Comparison of ENCODE assay signal across 9 cellular contexts in the genomic region with DNA sequence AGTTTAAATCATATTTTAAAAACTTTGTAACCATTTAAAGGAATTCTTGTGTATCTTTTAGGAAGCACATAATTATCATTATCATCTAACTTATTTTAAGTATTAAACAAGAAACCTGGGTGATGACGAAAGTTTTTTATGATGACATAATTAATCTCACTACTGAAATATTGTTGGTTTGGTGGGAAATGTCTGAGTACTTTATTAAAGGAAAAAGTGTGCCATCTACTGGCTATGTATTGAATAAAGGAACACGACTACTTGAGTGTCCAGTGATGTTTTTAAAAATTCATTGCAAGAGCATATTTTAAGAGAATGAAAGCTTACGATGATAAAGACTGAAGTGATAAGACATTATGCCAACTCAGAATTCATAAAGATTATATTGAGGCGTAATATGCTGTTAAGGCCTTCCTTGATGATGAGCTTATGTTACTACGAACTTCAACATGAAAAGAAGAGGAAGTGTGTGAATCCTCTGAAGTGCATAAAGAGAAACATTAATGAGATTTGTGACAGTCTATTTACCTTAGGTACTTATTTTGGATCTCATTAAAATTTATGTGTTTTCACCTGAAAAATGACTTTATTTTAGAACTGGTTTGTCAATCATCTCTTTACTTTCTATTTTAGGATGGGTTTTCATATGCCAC. TPM values are rescaled to one million over a fixed set of nuclear protein-coding genes. Genes with fewer than 3 reads are reported as not detected.
A peak's percentile ranks its signal among the peaks of the same experiment; 100 is the strongest.
DNase-seq lines count a peak whose midpoint lies in the region; ATAC-seq and TF ChIP-seq lines count a peak whose summit lies in the region.
"Had no signal": no experiment of that assay in that cellular context is flagged by ENCODE, and none has a peak within 500 bp of the region (broad histone marks: within the 10 kb centered on the region; RNA-seq: fewer than 3 reads in every experiment).

No MANE protein-coding gene starts in this region.

- TF ChIP-seq CTCF in fibroblast of pulmonary artery (IDR thresholded peaks at IDR 0.05; ENCODE audit: low read length, missing control alignments) (peak; percentile 50), progenitor cell of endocrine pancreas (IDR thresholded peaks at IDR 0.05; ENCODE audit: unreplicated experiment) (peak; percentile 57), WTC11 (IDR thresholded peaks at IDR 0.05) (no peak; the same call in 1 of the 2 replicates)

- no peak overlapping the region for H3K4me3 ChIP-seq in fibroblast of pulmonary artery (replicated peaks; ENCODE audit: low read depth, low read length)

- H3K36me3 Mint-ChIP-seq in progenitor cell of endocrine pancreas (ENCODE audit: insufficient read depth) (peaks cover 6% of the 10 kb centered on the region), WTC11 (0 out of 2 replicates have a peak, but pooled peaks cover 4% of the 10 kb centered on the region)

- no peak overlapping the region for H3K4me3 Mint-ChIP-seq in progenitor cell of endocrine pancreas (ENCODE audit: low read depth)
- no peak overlapping the region for H3K4me3 Mint-ChIP-seq in WTC11
- H3K4me3 Mint-ChIP-seq: activated T-cell treated with anti-CD3 and anti-CD28 coated beads, Interleukin-2, amount 50 U/mL, for 4 hours had no signal

- no peak overlapping the region for H3K27ac Mint-ChIP-seq in progenitor cell of endocrine pancreas
- H3K27ac Mint-ChIP-seq in WTC11 = no peak overlapping the region

- peak; percentile 78 for ATAC-seq in GM21528 (IDR thresholded peaks at IDR 0.05; ENCODE audit: low FRiP score, unreplicated experiment)
- ATAC-seq in WTC11 = no peak

- H3K27me3 Mint-ChIP-seq in progenitor cell of endocrine pancreas (no peaks in the 10 kb centered on the region), WTC11 (ENCODE audit: low read depth) (no peaks in the 10 kb centered on the region)

- no peaks in the 10 kb centered on the region for H3K4me1 Mint-ChIP-seq in progenitor cell of endocrine pancreas (ENCODE audit: low read depth)
- H3K4me1 Mint-ChIP-seq in WTC11 = no peaks in the 10 kb centered on the region

- POLR2A ChIA-PET in WTC11 (lab: Charles Lee) = no interaction called here

- no peaks in the 10 kb centered on the region for H3K9me3 Mint-ChIP-seq in progenitor cell of endocrine pancreas (ENCODE audit: low read depth)
- no peaks in the 10 kb centered on the region for H3K9me3 Mint-ChIP-seq in WTC11
- H3K9me3 Mint-ChIP-seq: activated T-cell treated with anti-CD3 and anti-CD28 coated beads, Interleukin-2, amount 50 U/mL, for 4 hours had no signal

- CTCF ChIA-PET in WTC11 (lab: Charles Lee) = interaction anchor here (0.5 to 2.0 kb wide), 7 partner anchors 11 to 660 kb away, joined by 3 to 15 read pairs (median 8); a partner anchor contains a TSS

- DNase-seq in DMS 273 (lab: John Stamatoyannopoulos, UW; ENCODE audit: unreplicated experiment) = peak; percentile 82
- no peak for DNase-seq in DMS 273 treated with DMSO at 0.1 percent for 48 hours (lab: John Stamatoyannopoulos, UW)
- peak; percentile 63 for DNase-seq in LHCN-M2 (ENCODE audit: low read depth)
- peak; percentile 61 for DNase-seq in SKM-1 (lab: John Stamatoyannopoulos, UW; ENCODE audit: unreplicated experiment)
- peak; percentile 85 for DNase-seq in fibroblast of pulmonary artery (ENCODE audit: low read depth)
- no peak for DNase-seq in progenitor cell of endocrine pancreas (ENCODE audit: low spot score, unreplicated experiment)
- no peak for DNase-seq in WTC11 (ENCODE audit: low spot score)
- DNase-seq: activated T-cell treated with anti-CD3 and anti-CD28 coated beads, Interleukin-2, amount 50 U/mL, for 4 hours had no signal

TF ChIP-seq in WTC11, 78 proteins besides CTCF, POLR2A, EP300 and RAD21:
- TF ChIP-seq TEAD4 (CRISPR knock-in tag; IDR thresholded peaks at IDR 0.05) (no peak), NFYB (CRISPR knock-in tag; conservative IDR thresholded peaks at IDR 0.05; ENCODE audit: low read depth) (no peak), JAZF1 (CRISPR knock-in tag; IDR thresholded peaks at IDR 0.05) (no peak), CREB1 (CRISPR knock-in tag; IDR thresholded peaks at IDR 0.05) (no peak), TEAD1 (CRISPR knock-in tag; IDR thresholded peaks at IDR 0.05) (no peak)
- TF ChIP-seq, protein P1, sequence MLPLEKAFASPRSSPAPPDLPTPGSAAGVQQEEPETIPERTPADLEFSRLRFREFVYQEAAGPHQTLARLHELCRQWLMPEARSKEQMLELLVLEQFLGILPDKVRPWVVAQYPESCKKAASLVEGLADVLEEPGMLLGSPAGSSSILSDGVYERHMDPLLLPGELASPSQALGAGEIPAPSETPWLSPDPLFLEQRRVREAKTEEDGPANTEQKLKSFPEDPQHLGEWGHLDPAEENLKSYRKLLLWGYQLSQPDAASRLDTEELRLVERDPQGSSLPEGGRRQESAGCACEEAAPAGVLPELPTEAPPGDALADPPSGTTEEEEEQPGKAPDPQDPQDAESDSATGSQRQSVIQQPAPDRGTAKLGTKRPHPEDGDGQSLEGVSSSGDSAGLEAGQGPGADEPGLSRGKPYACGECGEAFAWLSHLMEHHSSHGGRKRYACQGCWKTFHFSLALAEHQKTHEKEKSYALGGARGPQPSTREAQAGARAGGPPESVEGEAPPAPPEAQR (CRISPR knock-in tag; IDR thresholded peaks at IDR 0.05) = no peak
- TF ChIP-seq, protein P2, sequence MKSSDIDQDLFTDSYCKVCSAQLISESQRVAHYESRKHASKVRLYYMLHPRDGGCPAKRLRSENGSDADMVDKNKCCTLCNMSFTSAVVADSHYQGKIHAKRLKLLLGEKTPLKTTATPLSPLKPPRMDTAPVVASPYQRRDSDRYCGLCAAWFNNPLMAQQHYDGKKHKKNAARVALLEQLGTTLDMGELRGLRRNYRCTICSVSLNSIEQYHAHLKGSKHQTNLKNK (CRISPR knock-in tag; IDR thresholded peaks at IDR 0.05) = no peak
- TF ChIP-seq, protein P3, sequence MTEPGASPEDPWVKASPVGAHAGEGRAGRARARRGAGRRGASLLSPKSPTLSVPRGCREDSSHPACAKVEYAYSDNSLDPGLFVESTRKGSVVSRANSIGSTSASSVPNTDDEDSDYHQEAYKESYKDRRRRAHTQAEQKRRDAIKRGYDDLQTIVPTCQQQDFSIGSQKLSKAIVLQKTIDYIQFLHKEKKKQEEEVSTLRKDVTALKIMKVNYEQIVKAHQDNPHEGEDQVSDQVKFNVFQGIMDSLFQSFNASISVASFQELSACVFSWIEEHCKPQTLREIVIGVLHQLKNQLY (CRISPR knock-in tag; IDR thresholded peaks at IDR 0.05) = no peak

RNA-seq across cellular contexts. Expression of a gene that starts 12.0 kb away (rescaled TPM):
- total RNA-seq in LHCN-M2 (2014; rRNA removed) (18.8 and 20.7 TPM in 2 replicates), progenitor cell of endocrine pancreas (25.1 and 32.9 TPM in 2 replicates), WTC11 (2021) (27.5 to 32.7 TPM (median 32.3 TPM) in 3 replicates)
- 5.0 TPM for polyA plus RNA-seq in LHCN-M2 (2012)

RNA-seq across cellular contexts. Expression of a gene that starts 17.8 kb away (rescaled TPM):
- total RNA-seq in LHCN-M2 (2014; rRNA removed) (9.7 and 10.9 TPM in 2 replicates), progenitor cell of endocrine pancreas (20.7 and 20.9 TPM in 2 replicates), WTC11 (2021) (9.4 to 10.2 TPM (median 9.9 TPM) in 3 replicates)
- 3.6 TPM for polyA plus RNA-seq in LHCN-M2 (2012)

Comparison
In these comparisons a context has a peak if more than half of its experiments do, and no peak if none do; other contexts are left out.
1. DNase-seq: peak in DMS 273 (single experiment), LHCN-M2 (single experiment), SKM-1 (single experiment) and fibroblast of pulmonary artery (single experiment); none in DMS 273 treated with DMSO at 0.1 percent for 48 hours (single experiment), progenitor cell of endocrine pancreas (single experiment) and WTC11 (single experiment).